In genomic region chr9:97179616-97180015, GRCh38 we compare ENCODE assay signal across 21 cellular contexts.
"Had no signal": no experiment of that assay in that cellular context is flagged by ENCODE, and none has a peak within 500 bp of the region (broad histone marks: within the 10 kb centered on the region; RNA-seq: fewer than 3 reads in every experiment).

No MANE protein-coding gene starts in this region.

- H3K9me3 ChIP-seq: gastrocnemius medialis, heart right ventricle, prostate gland, right lobe of liver, suprapubic skin, thyroid gland, upper lobe of left lung, uterus had no signal

- H3K4me1 Mint-ChIP-seq: naive thymus-derived CD4-positive, alpha-beta T cell; nephron progenitor cell; stimulated activated effector memory CD8-positive, alpha-beta T cell treated with anti-CD3 and anti-CD28 coated beads, Interleukin-12 subunit alpha, Interleukin-12 subunit beta, amount 100 ng/mL, for 72 hours had no signal

- H3K36me3 Mint-ChIP-seq: stimulated activated effector memory CD8-positive, alpha-beta T cell treated with anti-CD3 and anti-CD28 coated beads, Interleukin-12 subunit alpha, Interleukin-12 subunit beta, amount 100 ng/mL, for 72 hours had no signal

- H3K4me3 Mint-ChIP-seq: endodermal cell; naive thymus-derived CD4-positive, alpha-beta T cell; nephron progenitor cell; stimulated activated effector memory CD8-positive, alpha-beta T cell treated with anti-CD3 and anti-CD28 coated beads, Interleukin-12 subunit alpha, Interleukin-12 subunit beta, amount 100 ng/mL, for 72 hours had no signal

- H3K27ac Mint-ChIP-seq: endodermal cell; naive thymus-derived CD4-positive, alpha-beta T cell; nephron progenitor cell; stimulated activated effector memory CD8-positive, alpha-beta T cell treated with anti-CD3 and anti-CD28 coated beads, Interleukin-12 subunit alpha, Interleukin-12 subunit beta, amount 100 ng/mL, for 72 hours had no signal

- H3K4me3 ChIP-seq: gastrocnemius medialis, heart right ventricle, prostate gland, right lobe of liver, suprapubic skin, thyroid gland, upper lobe of left lung, uterus had no signal

- DNase-seq: effector CD4-positive, alpha-beta T cell; endodermal cell; gastrocnemius medialis; heart right ventricle; hypothalamus; kidney glomerular epithelial cell; naive thymus-derived CD4-positive, alpha-beta T cell; nephron progenitor cell; retina; right lobe of liver; stimulated activated CD4-positive, alpha-beta T cell treated with anti-CD3 and anti-CD28 coated beads, Interleukin-4, amount 100 ng/mL, for 1 hour; stimulated activated CD8-positive, alpha-beta memory T cell treated with anti-CD3 and anti-CD28 coated beads, Interleukin-4, amount 100 ng/mL, for 48 hours; stimulated activated naive CD8-positive, alpha-beta T cell treated with anti-CD3 and anti-CD28 coated beads, Interleukin-15, Interleukin-2, amounts not matched to agents 100 U/mL and 50 U/mL, for 24 hours; thyroid gland; upper lobe of left lung; uterus had no signal

- ATAC-seq: esophagus mucosa; gastrocnemius medialis; heart right ventricle; naive thymus-derived CD4-positive, alpha-beta T cell; right lobe of liver; stimulated activated effector memory CD8-positive, alpha-beta T cell treated with anti-CD3 and anti-CD28 coated beads, Interleukin-12 subunit alpha, Interleukin-12 subunit beta, amount 100 ng/mL, for 72 hours; stimulated activated naive CD8-positive, alpha-beta T cell treated with anti-CD3 and anti-CD28 coated beads, Interleukin-15, Interleukin-2, amounts not matched to agents 100 U/mL and 50 U/mL, for 24 hours had no signal

- H3K27me3 ChIP-seq: gastrocnemius medialis, right lobe of liver, suprapubic skin, thyroid gland, upper lobe of left lung, uterus had no signal

- H3K36me3 ChIP-seq: gastrocnemius medialis, heart right ventricle, prostate gland, right lobe of liver, suprapubic skin, thyroid gland, upper lobe of left lung, uterus had no signal

- H3K27ac ChIP-seq: gastrocnemius medialis, heart right ventricle, parathyroid adenoma, prostate gland, right lobe of liver, suprapubic skin, thyroid gland, upper lobe of left lung, uterus had no signal

- H3K9me3 Mint-ChIP-seq: endodermal cell; nephron progenitor cell; stimulated activated effector memory CD8-positive, alpha-beta T cell treated with anti-CD3 and anti-CD28 coated beads, Interleukin-12 subunit alpha, Interleukin-12 subunit beta, amount 100 ng/mL, for 72 hours had no signal

- H3K4me1 ChIP-seq: gastrocnemius medialis, parathyroid adenoma, prostate gland, right lobe of liver, suprapubic skin, thyroid gland, upper lobe of left lung, uterus had no signal
